In the genomic region with DNA sequence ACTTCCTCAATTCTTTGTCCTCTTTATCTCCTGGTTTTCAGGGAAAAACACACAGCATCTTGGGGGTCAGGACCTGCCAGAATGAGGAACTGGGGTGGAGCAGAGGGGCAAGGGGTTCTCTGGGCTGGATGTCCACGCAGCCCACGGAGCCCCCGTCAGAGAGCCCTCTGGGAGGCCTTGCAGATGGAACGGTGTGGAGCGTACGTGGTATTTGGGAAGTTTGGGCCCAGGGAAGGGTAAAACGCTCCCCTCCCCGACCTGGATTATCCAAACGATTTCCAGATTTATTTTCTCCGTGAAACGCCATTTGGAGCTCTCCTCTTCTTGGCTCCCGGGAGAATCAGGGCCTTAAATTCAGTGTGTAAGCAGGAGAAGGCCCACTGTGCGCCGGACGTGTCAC, we compare ENCODE assay signal across 36 cellular contexts. TPM values are rescaled to one million over a fixed set of nuclear protein-coding genes. Genes with fewer than 3 reads are reported as not detected.
"Had no signal": no experiment of that assay in that cellular context is flagged by ENCODE, and none has a peak within 500 bp of the region (broad histone marks: within the 10 kb centered on the region; RNA-seq: fewer than 3 reads in every experiment).

No MANE protein-coding gene starts in this region.

- ATAC-seq: activated naive CD4-positive, alpha-beta T cell treated with anti-CD3 and anti-CD28 coated beads, Interleukin-2, amount 50 U/mL, for 72 hours; activated T-cell treated with anti-CD3 and anti-CD28 coated beads, Interleukin-2, amount 50 U/mL, for 4 hours; body of pancreas; Right ventricle myocardium inferior had no signal

- H3K9me3 ChIP-seq: adrenal gland, body of pancreas had no signal

- H3K4me1 ChIP-seq: adrenal gland, body of pancreas, breast epithelium had no signal

- H3K9ac ChIP-seq: KMS-11 had no signal

- H3K36me3 Mint-ChIP-seq: activated CD4-positive, alpha-beta memory T cell treated with anti-CD3 and anti-CD28 coated beads for 36 hours; activated naive CD4-positive, alpha-beta T cell treated with anti-CD3 and anti-CD28 coated beads, Interleukin-2, amount 50 U/mL, for 72 hours had no signal

- H3K4me2 ChIP-seq: KMS-11, PC-9 had no signal

- H2AFZ ChIP-seq: PC-9 had no signal

- H3K4me3 Mint-ChIP-seq: activated B cell treated with CpG ODN at 0.5 μM for 24 hours; activated CD4-positive, alpha-beta memory T cell treated with anti-CD3 and anti-CD28 coated beads for 36 hours; activated naive CD4-positive, alpha-beta T cell treated with anti-CD3 and anti-CD28 coated beads for 36 hours; activated T-cell treated with anti-CD3 and anti-CD28 coated beads, Interleukin-2, amount 50 U/mL, for 4 hours; activated T-helper 1 cell treated with anti-CD3 and anti-CD28 coated beads, Interleukin-12 subunit alpha, Interleukin-12 subunit beta, Interleukin-2, Interleukin-4 antibody, amounts not matched to agents 30 ng/mL and 10 ng/mL and 1 ng/mL, durations not matched to agents 14 hours and 24 hours and 36 hours had no signal

- H3K27me3 ChIP-seq: adrenal gland, body of pancreas had no signal

- H3K27me3 Mint-ChIP-seq: activated B cell treated with CpG ODN at 0.5 μM for 24 hours; activated CD4-positive, alpha-beta memory T cell treated with anti-CD3 and anti-CD28 coated beads for 36 hours had no signal

- H3K36me3 ChIP-seq: adrenal gland, breast epithelium had no signal

- H3K4me3 ChIP-seq: adrenal gland, body of pancreas, breast epithelium, PC-9 had no signal

- H3K4me1 Mint-ChIP-seq: activated B cell treated with CpG ODN at 0.5 μM for 24 hours had no signal

- H3K27ac Mint-ChIP-seq: activated B cell treated with CpG ODN at 0.5 μM for 24 hours; activated CD4-positive, alpha-beta memory T cell treated with anti-CD3 and anti-CD28 coated beads for 36 hours; activated naive CD4-positive, alpha-beta T cell treated with anti-CD3 and anti-CD28 coated beads for 36 hours; activated naive CD4-positive, alpha-beta T cell treated with anti-CD3 and anti-CD28 coated beads, Interleukin-2, amount 50 U/mL, for 72 hours; activated T-helper 1 cell treated with anti-CD3 and anti-CD28 coated beads, Interleukin-12 subunit alpha, Interleukin-12 subunit beta, Interleukin-2, Interleukin-4 antibody, amounts not matched to agents 30 ng/mL and 10 ng/mL and 1 ng/mL, durations not matched to agents 14 hours and 24 hours and 36 hours had no signal

- H3K27ac ChIP-seq: adrenal gland, body of pancreas, breast epithelium, KMS-11, PC-9, RWPE1, VCaP had no signal

- H3K9me3 Mint-ChIP-seq: activated naive CD4-positive, alpha-beta T cell treated with anti-CD3 and anti-CD28 coated beads for 36 hours had no signal

- DNase-seq: activated B cell treated with CpG ODN at 0.5 μM for 24 hours; activated CD4-positive, alpha-beta memory T cell treated with anti-CD3 and anti-CD28 coated beads for 36 hours; activated CD4-positive, alpha-beta T cell treated with anti-CD3 and anti-CD28 coated beads for 4 hours; activated CD4-positive, alpha-beta T cell treated with anti-CD3 and anti-CD28 coated beads, Interleukin-2, amount 50 U/mL, for 1 hour; activated CD4-positive, CD25-positive, alpha-beta regulatory T cell treated with anti-CD3 and anti-CD28 coated beads, Interleukin-2, amount 50 U/mL, for 72 hours; activated CD8-positive, alpha-beta memory T cell treated with anti-CD3 and anti-CD28 coated beads, Interleukin-2, amount 50 U/mL, for 4 hours; activated gamma-delta T cell treated with Interleukin-2 at 50 U/mL for 16 hours; activated naive CD4-positive, alpha-beta T cell treated with anti-CD3 and anti-CD28 coated beads for 36 hours; activated T-cell treated with anti-CD3 and anti-CD28 coated beads for 4 hours; activated T-cell treated with anti-CD3 and anti-CD28 coated beads, Interleukin-2, amount 50 U/mL, for 4 hours; body of pancreas; NCI-H1048; NCI-H1105 treated with DMSO at 0.1 percent for 48 hours; NCI-H1436; NCI-H1694; NCI-H1930; NCI-H2081 treated with DMSO at 0.1 percent for 48 hours; NCI-H226; NCI-H526; NCI-H748 treated with DMSO at 0.1 percent for 48 hours; NK-92 treated with Interleukin-12 subunit alpha and Interleukin-12 subunit beta, amount 100 ng/mL, for 24 hours; PC-9; SW 1271; T-helper 1 cell; T-helper 2 cell; T-helper 9 cell had no signal

RNA-seq across cellular contexts. Expression of gene ZNF536, which starts 51.7 kb away (rescaled TPM):
- total RNA-seq: activated B cell treated with CpG ODN at 0.5 μM for 24 hours; activated CD4-positive, alpha-beta memory T cell treated with anti-CD3 and anti-CD28 coated beads for 36 hours; activated naive CD4-positive, alpha-beta T cell treated with anti-CD3 and anti-CD28 coated beads for 36 hours; activated naive CD4-positive, alpha-beta T cell treated with anti-CD3 and anti-CD28 coated beads, Interleukin-2, amount 50 U/mL, for 72 hours; activated T-cell treated with anti-CD3 and anti-CD28 coated beads, Interleukin-2, amount 50 U/mL, for 4 hours; activated T-helper 1 cell treated with anti-CD3 and anti-CD28 coated beads, Interleukin-12 subunit alpha, Interleukin-12 subunit beta, Interleukin-2, Interleukin-4 antibody, amounts not matched to agents 30 ng/mL and 10 ng/mL and 1 ng/mL, durations not matched to agents 14 hours and 24 hours and 36 hours; body of pancreas; M059J; NCI-H460; PC-9 had no signal
